1 cellular context compared by ENCODE assay signal in genomic region chr7:6160191-6160623, GRCh38.
TF ChIP-seq lines count a peak whose summit lies in the region.

No MANE protein-coding gene starts in this region.

TF ChIP-seq in K562, 482 proteins besides CTCF, POLR2A, EP300 and RAD21 (continued from another document):
- TF ChIP-seq, protein P1, sequence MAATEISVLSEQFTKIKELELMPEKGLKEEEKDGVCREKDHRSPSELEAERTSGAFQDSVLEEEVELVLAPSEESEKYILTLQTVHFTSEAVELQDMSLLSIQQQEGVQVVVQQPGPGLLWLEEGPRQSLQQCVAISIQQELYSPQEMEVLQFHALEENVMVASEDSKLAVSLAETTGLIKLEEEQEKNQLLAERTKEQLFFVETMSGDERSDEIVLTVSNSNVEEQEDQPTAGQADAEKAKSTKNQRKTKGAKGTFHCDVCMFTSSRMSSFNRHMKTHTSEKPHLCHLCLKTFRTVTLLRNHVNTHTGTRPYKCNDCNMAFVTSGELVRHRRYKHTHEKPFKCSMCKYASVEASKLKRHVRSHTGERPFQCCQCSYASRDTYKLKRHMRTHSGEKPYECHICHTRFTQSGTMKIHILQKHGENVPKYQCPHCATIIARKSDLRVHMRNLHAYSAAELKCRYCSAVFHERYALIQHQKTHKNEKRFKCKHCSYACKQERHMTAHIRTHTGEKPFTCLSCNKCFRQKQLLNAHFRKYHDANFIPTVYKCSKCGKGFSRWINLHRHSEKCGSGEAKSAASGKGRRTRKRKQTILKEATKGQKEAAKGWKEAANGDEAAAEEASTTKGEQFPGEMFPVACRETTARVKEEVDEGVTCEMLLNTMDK (IDR thresholded peaks at IDR 0.05; ENCODE audit: borderline replicate concordance, insufficient read depth, low read depth, low read length, poor library complexity, severe bottlenecking), result peak; percentile 74
- TF ChIP-seq FOXA3 (CRISPR knock-in tag; conservative IDR thresholded peaks at IDR 0.05 in 1 of 2, IDR thresholded peaks at IDR 0.05 in 1 of 2), result no peak
